ENCODE assay signal across 10 cellular contexts in the genomic region with DNA sequence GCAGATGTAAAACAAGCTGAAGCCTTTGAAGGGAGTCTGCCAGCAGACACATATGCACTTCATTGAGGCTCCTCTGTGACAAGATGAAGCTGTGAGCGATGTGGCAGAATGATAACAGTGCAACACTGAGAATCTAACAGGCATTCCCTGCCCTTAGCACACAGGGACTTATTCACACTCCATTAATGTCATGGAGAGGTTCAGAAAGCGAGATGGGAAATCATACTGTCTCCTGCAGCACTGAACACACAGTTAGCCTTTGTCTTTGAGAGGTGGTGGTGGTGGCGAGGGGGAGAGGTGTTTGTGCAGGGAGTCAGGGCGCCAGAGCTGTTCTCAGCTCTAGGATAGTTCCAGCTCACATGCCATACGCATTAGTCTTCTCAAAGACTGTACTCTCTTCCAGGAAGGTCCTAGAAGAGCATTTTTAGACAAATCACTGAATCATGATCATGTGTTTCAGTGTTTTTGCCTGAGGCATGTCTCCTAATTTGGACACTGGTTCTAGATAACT.
DNase-seq lines count a peak whose midpoint lies in the region; ATAC-seq and TF ChIP-seq lines count a peak whose summit lies in the region.
"Had no signal": no experiment of that assay in that cellular context is flagged by ENCODE, and none has a peak within 500 bp of the region (broad histone marks: within the 10 kb centered on the region; RNA-seq: fewer than 3 reads in every experiment).

No MANE protein-coding gene starts in this region.

- no peaks in the 10 kb centered on the region for H3K27me3 Mint-ChIP-seq in activated naive CD8-positive, alpha-beta T cell

- no peak overlapping the region for H3K4me3 Mint-ChIP-seq in activated naive CD8-positive, alpha-beta T cell
- H3K4me3 Mint-ChIP-seq: activated CD8-positive, alpha-beta T cell treated with anti-CD3 and anti-CD28 coated beads, Interleukin-2, amount 10 ng/mL, durations not matched to agents 7 days and 5 days had no signal

- TF ChIP-seq CTCF in heart right ventricle (IDR thresholded peaks at IDR 0.05), result no peak

- peak; percentile 18 for DNase-seq in ELF-1 (ENCODE audit: low read depth, low spot score)
- no peak for DNase-seq in heart right ventricle
- peak; percentile 38 for DNase-seq in retina
- no peak for DNase-seq in midbrain (lab: John Stamatoyannopoulos, UW)
- no peak for DNase-seq in globus pallidus (ENCODE audit: low spot score)
- DNase-seq in hypothalamus (lab: John Stamatoyannopoulos, UW), result no peak
- DNase-seq in NCI-H510A (lab: John Stamatoyannopoulos, UW), result no peak
- DNase-seq: activated CD8-positive, alpha-beta T cell treated with anti-CD3 and anti-CD28 coated beads, Interleukin-2, amount 10 ng/mL, durations not matched to agents 7 days and 5 days; NCI-H82 had no signal

- intact Hi-C loops in heart right ventricle (cut with DNase I), result loop anchor here in 1 of 10 donors (10.0 kb wide), 1 partner anchor 681 kb away; no protein-coding TSS in a partner anchor

- no peak overlapping the region for H3K4me3 ChIP-seq in heart right ventricle

- peak in 5 of 8 donors; percentile 31 to 46 (median 32) for ATAC-seq in heart right ventricle
- ATAC-seq: activated CD8-positive, alpha-beta T cell treated with anti-CD3 and anti-CD28 coated beads, Interleukin-2, amount 10 ng/mL, durations not matched to agents 7 days and 5 days had no signal

- peaks cover 0 to 84% (median 5%) of the 10 kb centered on the region in 9 donors for H3K36me3 ChIP-seq in heart right ventricle

- peaks cover 53% of the 10 kb centered on the region for H3K4me1 Mint-ChIP-seq in activated naive CD8-positive, alpha-beta T cell (ENCODE audit: low read depth)

- no peaks in the 10 kb centered on the region for H3K9me3 ChIP-seq in heart right ventricle

- peak overlapping the region; percentile 66 for H3K27ac Mint-ChIP-seq in activated naive CD8-positive, alpha-beta T cell
- H3K27ac Mint-ChIP-seq: activated CD8-positive, alpha-beta T cell treated with anti-CD3 and anti-CD28 coated beads, Interleukin-2, amount 10 ng/mL, durations not matched to agents 7 days and 5 days had no signal

- H3K9me3 Mint-ChIP-seq in activated naive CD8-positive, alpha-beta T cell (ENCODE audit: low read depth), result no peaks in the 10 kb centered on the region

- H3K27ac ChIP-seq in heart right ventricle, result peak overlapping the region in 6 of 10 donors; percentile 49 to 73 (median 62)

- 80 to 82% methylated on average over 5 of the region's 5 CpGs for WGBS in heart right ventricle, 2 donors

- no peaks in the 10 kb centered on the region for H3K27me3 ChIP-seq in heart right ventricle

- peaks cover 3 to 89% (median 79%) of the 10 kb centered on the region in 9 donors for H3K4me1 ChIP-seq in heart right ventricle

- peaks cover 34% of the 10 kb centered on the region for H3K36me3 Mint-ChIP-seq in activated naive CD8-positive, alpha-beta T cell

Comparison
In these comparisons a context has a peak if more than half of its experiments do, and no peak if none do; other contexts are left out.
1. DNase-seq: peak in ELF-1 (single experiment) and retina (single experiment); none in heart right ventricle (0 of 2), midbrain (single experiment), globus pallidus (single experiment), hypothalamus (0 of 51) and NCI-H510A (single experiment).